In the genomic region with DNA sequence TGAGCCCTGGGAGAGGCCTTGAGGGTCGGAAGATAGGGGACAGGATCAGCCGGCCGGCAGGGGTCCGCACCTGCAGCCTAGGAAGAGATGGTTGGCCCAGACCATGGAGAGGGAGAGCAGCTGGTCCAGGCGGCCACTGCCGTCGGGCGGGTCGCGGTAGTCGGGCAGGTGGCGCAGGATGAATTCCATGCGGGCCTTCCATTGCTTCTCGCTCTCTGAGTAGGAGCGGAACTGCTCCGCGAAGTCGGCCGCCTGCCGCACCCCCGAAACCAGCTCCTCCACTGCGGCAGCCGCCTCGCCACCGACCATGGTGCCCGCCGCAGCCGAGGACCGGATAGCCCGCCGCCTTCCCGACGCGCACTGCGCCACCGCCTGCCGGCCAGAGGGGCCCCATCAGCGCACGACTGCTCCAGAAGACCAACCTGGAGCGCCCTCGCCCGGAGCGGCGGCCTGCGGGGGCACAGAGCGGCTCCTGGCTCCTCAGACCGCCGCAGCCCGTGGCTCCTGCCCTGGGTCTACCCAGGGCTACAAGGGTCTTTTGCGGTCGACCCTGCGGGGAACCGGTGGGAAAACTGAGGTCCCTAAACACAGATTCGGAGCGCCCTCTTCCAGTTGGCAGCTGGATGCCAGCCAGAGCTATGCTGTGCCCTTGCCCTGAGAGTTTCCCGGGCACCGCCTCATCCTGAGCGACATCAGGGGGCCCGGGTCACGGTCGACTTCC, we compare ENCODE assay signal across 1 cellular context.
TF ChIP-seq lines count a peak whose summit lies in the region.

A gene with protein sequence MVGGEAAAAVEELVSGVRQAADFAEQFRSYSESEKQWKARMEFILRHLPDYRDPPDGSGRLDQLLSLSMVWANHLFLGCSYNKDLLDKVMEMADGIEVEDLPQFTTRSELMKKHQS (minus strand): TSS at position 336 of the 721 bp plus-strand sequence. CDS start 27 bp downstream, at position 309.

TF ChIP-seq in GM12878, 131 proteins besides CTCF, POLR2A, EP300 and RAD21 (continued from another document):
- TF ChIP-seq, protein P1, sequence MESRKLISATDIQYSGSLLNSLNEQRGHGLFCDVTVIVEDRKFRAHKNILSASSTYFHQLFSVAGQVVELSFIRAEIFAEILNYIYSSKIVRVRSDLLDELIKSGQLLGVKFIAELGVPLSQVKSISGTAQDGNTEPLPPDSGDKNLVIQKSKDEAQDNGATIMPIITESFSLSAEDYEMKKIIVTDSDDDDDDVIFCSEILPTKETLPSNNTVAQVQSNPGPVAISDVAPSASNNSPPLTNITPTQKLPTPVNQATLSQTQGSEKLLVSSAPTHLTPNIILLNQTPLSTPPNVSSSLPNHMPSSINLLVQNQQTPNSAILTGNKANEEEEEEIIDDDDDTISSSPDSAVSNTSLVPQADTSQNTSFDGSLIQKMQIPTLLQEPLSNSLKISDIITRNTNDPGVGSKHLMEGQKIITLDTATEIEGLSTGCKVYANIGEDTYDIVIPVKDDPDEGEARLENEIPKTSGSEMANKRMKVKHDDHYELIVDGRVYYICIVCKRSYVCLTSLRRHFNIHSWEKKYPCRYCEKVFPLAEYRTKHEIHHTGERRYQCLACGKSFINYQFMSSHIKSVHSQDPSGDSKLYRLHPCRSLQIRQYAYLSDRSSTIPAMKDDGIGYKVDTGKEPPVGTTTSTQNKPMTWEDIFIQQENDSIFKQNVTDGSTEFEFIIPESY (IDR thresholded peaks at IDR 0.05): no peak
- TF ChIP-seq ZNF207 (IDR thresholded peaks at IDR 0.05; ENCODE audit: borderline replicate concordance) (peak; percentile 90; the same call in 1 of the 2 replicates), NFYA (IDR thresholded peaks at IDR 0.05; ENCODE audit: borderline replicate concordance, low read depth, low read length) (no peak), CBX5 (IDR thresholded peaks at IDR 0.05; ENCODE audit: low read depth) (no peak), SIN3A (IDR thresholded peaks at IDR 0.05; ENCODE audit: low read depth, low read length) (peak; percentile 93), ESRRA (IDR thresholded peaks at IDR 0.05; ENCODE audit: low read length) (no peak), NR2C2 (IDR thresholded peaks at IDR 0.05; ENCODE audit: borderline replicate concordance, control insufficient read depth, insufficient read length, low read depth) (no peak), IKZF1 (conservative IDR thresholded peaks at IDR 0.05) (peak; percentile 95), IRF4 (IDR thresholded peaks at IDR 0.05; ENCODE audit: low read depth, low read length) (no peak), SMC3 (IDR thresholded peaks at IDR 0.05; ENCODE audit: borderline replicate concordance, low read length) (peak; percentile 71), WRNIP1 (IDR thresholded peaks at IDR 0.05; ENCODE audit: borderline replicate concordance, low read depth, low read length) (no peak), ZNF24 (IDR thresholded peaks at IDR 0.05) (peak; percentile 70; the same call in 1 of the 2 replicates), CREM (IDR thresholded peaks at IDR 0.05; ENCODE audit: low read depth) (peak; percentile 62; the same call in 1 of the 2 replicates), SMAD1 (IDR thresholded peaks at IDR 0.05; ENCODE audit: low read depth, partially characterized antibody) (no peak), YBX1 (IDR thresholded peaks at IDR 0.05) (no peak), CREB1 (IDR thresholded peaks at IDR 0.05; ENCODE audit: low read depth) (peak; percentile 68), FOXM1 (IDR thresholded peaks at IDR 0.05; ENCODE audit: low read depth, low read length) (no peak), SUPT20H (IDR thresholded peaks at IDR 0.05; ENCODE audit: borderline replicate concordance, control insufficient read depth, low read depth, low read length) (no peak), ETV6 (conservative IDR thresholded peaks at IDR 0.05 in 1 of 2, IDR thresholded peaks at IDR 0.05 in 1 of 2; ENCODE audit: borderline replicate concordance in 1 of 2, low read depth in 1 of 2) (no peak; a peak in 1 of 4 replicates), ZZZ3 (IDR thresholded peaks at IDR 0.05; ENCODE audit: control insufficient read depth, insufficient read length, low read depth) (no peak), NR2F1 (conservative IDR thresholded peaks at IDR 0.05) (0 out of 2 replicates have a peak, but pooled peaks have one; percentile 64), POLR2AphosphoS2 (IDR thresholded peaks at IDR 0.05; ENCODE audit: low read depth, low read length) (0 out of 2 replicates have a peak, but pooled peaks have one; percentile 37), KAT2A (conservative IDR thresholded peaks at IDR 0.05; ENCODE audit: control insufficient read depth, low read depth, low read length) (no peak), NBN (IDR thresholded peaks at IDR 0.05) (peak; percentile 69; the same call in 1 of the 2 replicates)
- TF ChIP-seq, protein P2, sequence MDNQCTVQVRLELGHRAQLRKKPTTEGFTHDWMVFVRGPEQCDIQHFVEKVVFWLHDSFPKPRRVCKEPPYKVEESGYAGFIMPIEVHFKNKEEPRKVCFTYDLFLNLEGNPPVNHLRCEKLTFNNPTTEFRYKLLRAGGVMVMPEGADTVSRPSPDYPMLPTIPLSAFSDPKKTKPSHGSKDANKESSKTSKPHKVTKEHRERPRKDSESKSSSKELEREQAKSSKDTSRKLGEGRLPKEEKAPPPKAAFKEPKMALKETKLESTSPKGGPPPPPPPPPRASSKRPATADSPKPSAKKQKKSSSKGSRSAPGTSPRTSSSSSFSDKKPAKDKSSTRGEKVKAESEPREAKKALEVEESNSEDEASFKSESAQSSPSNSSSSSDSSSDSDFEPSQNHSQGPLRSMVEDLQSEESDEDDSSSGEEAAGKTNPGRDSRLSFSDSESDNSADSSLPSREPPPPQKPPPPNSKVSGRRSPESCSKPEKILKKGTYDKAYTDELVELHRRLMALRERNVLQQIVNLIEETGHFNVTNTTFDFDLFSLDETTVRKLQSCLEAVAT (IDR thresholded peaks at IDR 0.05): 0 out of 2 replicates have a peak, but pooled peaks have one; percentile 21
- TF ChIP-seq, protein P3, sequence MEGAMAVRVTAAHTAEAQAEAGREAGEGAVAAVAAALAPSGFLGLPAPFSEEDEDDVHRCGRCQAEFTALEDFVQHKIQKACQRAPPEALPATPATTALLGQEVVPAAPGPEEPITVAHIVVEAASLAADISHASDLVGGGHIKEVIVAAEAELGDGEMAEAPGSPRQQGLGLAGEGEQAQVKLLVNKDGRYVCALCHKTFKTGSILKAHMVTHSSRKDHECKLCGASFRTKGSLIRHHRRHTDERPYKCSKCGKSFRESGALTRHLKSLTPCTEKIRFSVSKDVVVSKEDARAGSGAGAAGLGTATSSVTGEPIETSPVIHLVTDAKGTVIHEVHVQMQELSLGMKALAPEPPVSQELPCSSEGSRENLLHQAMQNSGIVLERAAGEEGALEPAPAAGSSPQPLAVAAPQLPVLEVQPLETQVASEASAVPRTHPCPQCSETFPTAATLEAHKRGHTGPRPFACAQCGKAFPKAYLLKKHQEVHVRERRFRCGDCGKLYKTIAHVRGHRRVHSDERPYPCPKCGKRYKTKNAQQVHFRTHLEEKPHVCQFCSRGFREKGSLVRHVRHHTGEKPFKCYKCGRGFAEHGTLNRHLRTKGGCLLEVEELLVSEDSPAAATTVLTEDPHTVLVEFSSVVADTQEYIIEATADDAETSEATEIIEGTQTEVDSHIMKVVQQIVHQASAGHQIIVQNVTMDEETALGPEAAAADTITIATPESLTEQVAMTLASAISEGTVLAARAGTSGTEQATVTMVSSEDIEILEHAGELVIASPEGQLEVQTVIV (IDR thresholded peaks at IDR 0.05; ENCODE audit: borderline replicate concordance, partially characterized antibody): no peak
- TF ChIP-seq, protein P4, sequence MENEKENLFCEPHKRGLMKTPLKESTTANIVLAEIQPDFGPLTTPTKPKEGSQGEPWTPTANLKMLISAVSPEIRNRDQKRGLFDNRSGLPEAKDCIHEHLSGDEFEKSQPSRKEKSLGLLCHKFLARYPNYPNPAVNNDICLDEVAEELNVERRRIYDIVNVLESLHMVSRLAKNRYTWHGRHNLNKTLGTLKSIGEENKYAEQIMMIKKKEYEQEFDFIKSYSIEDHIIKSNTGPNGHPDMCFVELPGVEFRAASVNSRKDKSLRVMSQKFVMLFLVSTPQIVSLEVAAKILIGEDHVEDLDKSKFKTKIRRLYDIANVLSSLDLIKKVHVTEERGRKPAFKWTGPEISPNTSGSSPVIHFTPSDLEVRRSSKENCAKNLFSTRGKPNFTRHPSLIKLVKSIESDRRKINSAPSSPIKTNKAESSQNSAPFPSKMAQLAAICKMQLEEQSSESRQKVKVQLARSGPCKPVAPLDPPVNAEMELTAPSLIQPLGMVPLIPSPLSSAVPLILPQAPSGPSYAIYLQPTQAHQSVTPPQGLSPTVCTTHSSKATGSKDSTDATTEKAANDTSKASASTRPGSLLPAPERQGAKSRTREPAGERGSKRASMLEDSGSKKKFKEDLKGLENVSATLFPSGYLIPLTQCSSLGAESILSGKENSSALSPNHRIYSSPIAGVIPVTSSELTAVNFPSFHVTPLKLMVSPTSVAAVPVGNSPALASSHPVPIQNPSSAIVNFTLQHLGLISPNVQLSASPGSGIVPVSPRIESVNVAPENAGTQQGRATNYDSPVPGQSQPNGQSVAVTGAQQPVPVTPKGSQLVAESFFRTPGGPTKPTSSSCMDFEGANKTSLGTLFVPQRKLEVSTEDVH (IDR thresholded peaks at IDR 0.05; ENCODE audit: low read depth, partially characterized antibody): no peak
- TF ChIP-seq, protein P5, sequence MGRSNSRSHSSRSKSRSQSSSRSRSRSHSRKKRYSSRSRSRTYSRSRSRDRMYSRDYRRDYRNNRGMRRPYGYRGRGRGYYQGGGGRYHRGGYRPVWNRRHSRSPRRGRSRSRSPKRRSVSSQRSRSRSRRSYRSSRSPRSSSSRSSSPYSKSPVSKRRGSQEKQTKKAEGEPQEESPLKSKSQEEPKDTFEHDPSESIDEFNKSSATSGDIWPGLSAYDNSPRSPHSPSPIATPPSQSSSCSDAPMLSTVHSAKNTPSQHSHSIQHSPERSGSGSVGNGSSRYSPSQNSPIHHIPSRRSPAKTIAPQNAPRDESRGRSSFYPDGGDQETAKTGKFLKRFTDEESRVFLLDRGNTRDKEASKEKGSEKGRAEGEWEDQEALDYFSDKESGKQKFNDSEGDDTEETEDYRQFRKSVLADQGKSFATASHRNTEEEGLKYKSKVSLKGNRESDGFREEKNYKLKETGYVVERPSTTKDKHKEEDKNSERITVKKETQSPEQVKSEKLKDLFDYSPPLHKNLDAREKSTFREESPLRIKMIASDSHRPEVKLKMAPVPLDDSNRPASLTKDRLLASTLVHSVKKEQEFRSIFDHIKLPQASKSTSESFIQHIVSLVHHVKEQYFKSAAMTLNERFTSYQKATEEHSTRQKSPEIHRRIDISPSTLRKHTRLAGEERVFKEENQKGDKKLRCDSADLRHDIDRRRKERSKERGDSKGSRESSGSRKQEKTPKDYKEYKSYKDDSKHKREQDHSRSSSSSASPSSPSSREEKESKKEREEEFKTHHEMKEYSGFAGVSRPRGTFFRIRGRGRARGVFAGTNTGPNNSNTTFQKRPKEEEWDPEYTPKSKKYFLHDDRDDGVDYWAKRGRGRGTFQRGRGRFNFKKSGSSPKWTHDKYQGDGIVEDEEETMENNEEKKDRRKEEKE (IDR thresholded peaks at IDR 0.05): no peak
- TF ChIP-seq, protein P6, sequence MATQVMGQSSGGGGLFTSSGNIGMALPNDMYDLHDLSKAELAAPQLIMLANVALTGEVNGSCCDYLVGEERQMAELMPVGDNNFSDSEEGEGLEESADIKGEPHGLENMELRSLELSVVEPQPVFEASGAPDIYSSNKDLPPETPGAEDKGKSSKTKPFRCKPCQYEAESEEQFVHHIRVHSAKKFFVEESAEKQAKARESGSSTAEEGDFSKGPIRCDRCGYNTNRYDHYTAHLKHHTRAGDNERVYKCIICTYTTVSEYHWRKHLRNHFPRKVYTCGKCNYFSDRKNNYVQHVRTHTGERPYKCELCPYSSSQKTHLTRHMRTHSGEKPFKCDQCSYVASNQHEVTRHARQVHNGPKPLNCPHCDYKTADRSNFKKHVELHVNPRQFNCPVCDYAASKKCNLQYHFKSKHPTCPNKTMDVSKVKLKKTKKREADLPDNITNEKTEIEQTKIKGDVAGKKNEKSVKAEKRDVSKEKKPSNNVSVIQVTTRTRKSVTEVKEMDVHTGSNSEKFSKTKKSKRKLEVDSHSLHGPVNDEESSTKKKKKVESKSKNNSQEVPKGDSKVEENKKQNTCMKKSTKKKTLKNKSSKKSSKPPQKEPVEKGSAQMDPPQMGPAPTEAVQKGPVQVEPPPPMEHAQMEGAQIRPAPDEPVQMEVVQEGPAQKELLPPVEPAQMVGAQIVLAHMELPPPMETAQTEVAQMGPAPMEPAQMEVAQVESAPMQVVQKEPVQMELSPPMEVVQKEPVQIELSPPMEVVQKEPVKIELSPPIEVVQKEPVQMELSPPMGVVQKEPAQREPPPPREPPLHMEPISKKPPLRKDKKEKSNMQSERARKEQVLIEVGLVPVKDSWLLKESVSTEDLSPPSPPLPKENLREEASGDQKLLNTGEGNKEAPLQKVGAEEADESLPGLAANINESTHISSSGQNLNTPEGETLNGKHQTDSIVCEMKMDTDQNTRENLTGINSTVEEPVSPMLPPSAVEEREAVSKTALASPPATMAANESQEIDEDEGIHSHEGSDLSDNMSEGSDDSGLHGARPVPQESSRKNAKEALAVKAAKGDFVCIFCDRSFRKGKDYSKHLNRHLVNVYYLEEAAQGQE (IDR thresholded peaks at IDR 0.05; ENCODE audit: low read depth, low read length): 0 out of 2 replicates have a peak, but pooled peaks have one; percentile 46
TF ChIP-seq in GM12878: peak in this region for 51.
